Comparison of ENCODE assay signal across 7 cellular contexts in genomic region chr11:127034973-127035372, GRCh38. TPM values are rescaled to one million over a fixed set of nuclear protein-coding genes. Genes with fewer than 3 reads are reported as not detected.
"Had no signal": no experiment of that assay in that cellular context is flagged by ENCODE, and none has a peak within 500 bp of the region (broad histone marks: within the 10 kb centered on the region; RNA-seq: fewer than 3 reads in every experiment).

No MANE protein-coding gene starts in this region.

- H3K4me3 ChIP-seq: K562 had no signal

- FAIRE-seq: HTR-8/SVneo, K562 had no signal

- H3K27ac ChIP-seq: HL-60 had no signal

- ATAC-seq: K562 had no signal

- DNase-seq: IMR-90, KBM-7, KG1 had no signal

RNA-seq across cellular contexts. Expression of gene KIRREL3, which starts 34.4 kb away (rescaled TPM):
- polyA plus RNA-seq: IgD-negative memory B cell had no signal
